17 cellular contexts compared by ENCODE assay signal in the genomic region with DNA sequence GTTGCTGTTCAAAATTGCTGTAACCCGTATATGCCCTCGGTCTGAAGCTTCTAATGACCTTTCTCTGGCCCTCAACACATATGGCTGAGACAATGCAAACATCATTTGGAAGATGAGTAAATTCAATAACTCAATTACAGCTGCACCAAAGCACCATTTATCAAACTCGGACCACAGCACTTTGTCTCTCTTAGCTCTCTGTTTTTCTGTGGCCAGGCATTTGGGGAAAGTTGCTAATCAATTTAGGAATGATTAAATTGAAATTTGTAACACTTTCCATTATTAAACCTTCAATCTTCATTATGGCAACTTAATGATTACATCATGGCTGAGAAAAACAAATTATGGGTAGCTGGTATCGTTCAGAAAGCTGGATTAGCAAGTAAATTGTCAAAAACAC.
A peak's percentile ranks its signal among the peaks of the same experiment; 100 is the strongest.
DNase-seq lines count a peak whose midpoint lies in the region; ATAC-seq and TF ChIP-seq lines count a peak whose summit lies in the region.
"Had no signal": no experiment of that assay in that cellular context is flagged by ENCODE, and none has a peak within 500 bp of the region (broad histone marks: within the 10 kb centered on the region; RNA-seq: fewer than 3 reads in every experiment).

No MANE protein-coding gene starts in this region.

- intact Hi-C loops in body of pancreas (cut with DNase I), result no loop called here

- 26 to 30% methylated on average over 4 of the region's 4 CpGs for WGBS in body of pancreas, 2 donors
- 77 to 83% methylated on average over 4 of the region's 4 CpGs for WGBS in upper lobe of left lung, 2 donors

- H3K27me3 ChIP-seq in body of pancreas (no peaks in the 10 kb centered on the region), upper lobe of left lung (no peaks in the 10 kb centered on the region)

- peak overlapping the region; percentile 29 for H3K27ac Mint-ChIP-seq in progenitor cell of endocrine pancreas
- H3K27ac Mint-ChIP-seq: CD8-positive, alpha-beta T cell; IgD-negative memory B cell had no signal

- H3K36me3 Mint-ChIP-seq in progenitor cell of endocrine pancreas (ENCODE audit: insufficient read depth), result peaks cover 1% of the 10 kb centered on the region
- H3K36me3 Mint-ChIP-seq: CD8-positive, alpha-beta T cell; IgD-negative memory B cell had no signal

- peaks cover 39% of the 10 kb centered on the region for H3K4me1 Mint-ChIP-seq in progenitor cell of endocrine pancreas (ENCODE audit: low read depth)
- H3K4me1 Mint-ChIP-seq: IgD-negative memory B cell had no signal

- ATAC-seq in body of pancreas (no peak), upper lobe of left lung (ENCODE audit: low FRiP score in 2 of 2) (no peak), omental fat pad (ENCODE audit: low FRiP score) (no peak), HG03108 (IDR thresholded peaks at IDR 0.05; ENCODE audit: unreplicated experiment) (no peak)
- ATAC-seq: CD8-positive, alpha-beta T cell had no signal

- no peaks in the 10 kb centered on the region for H3K9me3 Mint-ChIP-seq in progenitor cell of endocrine pancreas (ENCODE audit: low read depth)

- H3K36me3 ChIP-seq in body of pancreas (replicated peaks in 1 of 2; ENCODE audit: insufficient read depth in 1 of 2, low read depth in 2 of 2), result no peaks in the 10 kb centered on the region
- no peaks in the 10 kb centered on the region for H3K36me3 ChIP-seq in upper lobe of left lung

- H3K4me3 ChIP-seq in body of pancreas, result no peak overlapping the region
- H3K4me3 ChIP-seq in upper lobe of left lung, result no peak overlapping the region

- H3K4me1 ChIP-seq in body of pancreas (peaks cover 64% of the 10 kb centered on the region), upper lobe of left lung (no peaks in the 10 kb centered on the region)

- H3K4me3 Mint-ChIP-seq in progenitor cell of endocrine pancreas (ENCODE audit: low read depth), result no peak overlapping the region
- H3K4me3 Mint-ChIP-seq: CD8-positive, alpha-beta T cell; IgD-negative memory B cell had no signal

- H3K27ac ChIP-seq in body of pancreas (peak overlapping the region; percentile 7 to 81 (median 38)), upper lobe of left lung (no peak overlapping the region)
- H3K27ac ChIP-seq: RWPE1 had no signal

- H3K9me3 ChIP-seq in body of pancreas (no peaks in the 10 kb centered on the region), upper lobe of left lung (no peaks in the 10 kb centered on the region)

- H3K27me3 Mint-ChIP-seq in progenitor cell of endocrine pancreas, result no peaks in the 10 kb centered on the region

- no peak for TF ChIP-seq CTCF in body of pancreas (IDR thresholded peaks at IDR 0.05)
- no peak for TF ChIP-seq CTCF in progenitor cell of endocrine pancreas (IDR thresholded peaks at IDR 0.05; ENCODE audit: unreplicated experiment)
- TF ChIP-seq CTCF in upper lobe of left lung (IDR thresholded peaks at IDR 0.05), result no peak
- no peak for TF ChIP-seq CTCF in omental fat pad (IDR thresholded peaks at IDR 0.05)

- no peak for TF ChIP-seq POLR2A in body of pancreas (IDR thresholded peaks at IDR 0.05)
- no peak for TF ChIP-seq POLR2A in upper lobe of left lung (IDR thresholded peaks at IDR 0.05)

- no peak for TF ChIP-seq EP300 in upper lobe of left lung (IDR thresholded peaks at IDR 0.05)

- DNase-seq in NCI-H146 (lab: John Stamatoyannopoulos, UW), result peak; percentile 76
- DNase-seq in NCI-H748 treated with DMSO at 0.1 percent for 48 hours (lab: John Stamatoyannopoulos, UW), result peak; percentile 35
- DNase-seq in body of pancreas, result no peak
- DNase-seq in progenitor cell of endocrine pancreas (ENCODE audit: low spot score, unreplicated experiment), result no peak
- DNase-seq in upper lobe of left lung, result no peak
- no peak for DNase-seq in dermis blood vessel endothelial cell
- DNase-seq in omental fat pad (ENCODE audit: low spot score), result no peak
- DNase-seq: ACHN; C1 segment of cervical spinal cord; CD8-positive, alpha-beta T cell; NCI-H187; NCI-H526 treated with DMSO at 0.1 percent for 48 hours; NK-92 treated with Interleukin-12 subunit alpha and Interleukin-12 subunit beta, amount 100 ng/mL, for 24 hours; SIG-M5 had no signal

Comparison
In these comparisons a context has a peak if more than half of its experiments do, and no peak if none do; other contexts are left out.
1. DNase-seq: peak in NCI-H146 (single experiment) and NCI-H748 treated with DMSO at 0.1 percent for 48 hours (single experiment); none in body of pancreas (0 of 4), progenitor cell of endocrine pancreas (single experiment), upper lobe of left lung (0 of 2), dermis blood vessel endothelial cell (single experiment) and omental fat pad (single experiment).
2. H3K27ac ChIP-seq: peak in body of pancreas (4 of 4); none in upper lobe of left lung (0 of 4).